1 cellular context compared by ENCODE assay signal in the genomic region with DNA sequence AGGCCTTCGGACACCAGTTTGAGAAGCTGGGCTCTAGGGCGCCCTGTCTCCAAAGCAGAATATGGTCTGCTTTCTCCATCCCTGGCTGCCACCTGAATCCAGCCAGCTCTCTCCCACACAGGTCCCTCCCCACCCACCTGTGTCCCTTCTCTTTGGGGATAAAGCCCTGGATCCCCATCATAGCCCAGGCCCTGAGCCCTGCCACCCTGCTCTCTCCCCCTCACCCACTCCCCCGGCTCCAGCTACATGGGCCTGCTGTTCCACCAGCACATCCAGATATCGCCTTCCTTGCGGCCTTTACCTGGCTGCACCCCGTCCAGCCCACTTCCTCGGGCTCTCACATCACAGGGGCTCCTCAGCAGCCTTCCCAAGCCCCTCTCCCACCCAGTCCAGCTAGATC.
TF ChIP-seq lines count a peak whose summit lies in the region.

No MANE protein-coding gene starts in this region.

TF ChIP-seq in H1, 55 proteins besides CTCF, POLR2A, EP300 and RAD21:
- TF ChIP-seq HDAC6 (IDR thresholded peaks at IDR 0.05; ENCODE audit: low read depth, low read length) (no peak), CEBPB (IDR thresholded peaks at IDR 0.05; ENCODE audit: low read depth, low read length) (no peak), RXRA (IDR thresholded peaks at IDR 0.05; ENCODE audit: insufficient read depth, low read depth, low read length) (no peak), JUND (IDR thresholded peaks at IDR 0.05; ENCODE audit: low read length) (no peak), BCL11A (IDR thresholded peaks at IDR 0.05; ENCODE audit: low read depth in 2 of 2, low read length in 2 of 2) (no peak), POU5F1 (IDR thresholded peaks at IDR 0.05; ENCODE audit: low read depth, low read length) (no peak), RNF2 (IDR thresholded peaks at IDR 0.05; ENCODE audit: borderline replicate concordance, low read depth, low read length, missing control alignments, poor library complexity, severe bottlenecking) (no peak), TCF12 (IDR thresholded peaks at IDR 0.05; ENCODE audit: low read depth, low read length) (no peak), EZH2 (IDR thresholded peaks at IDR 0.05; ENCODE audit: low read depth, low read length, severe bottlenecking) (no peak), ATF2 (IDR thresholded peaks at IDR 0.05; ENCODE audit: low read length) (no peak)
- TF ChIP-seq, protein P1, sequence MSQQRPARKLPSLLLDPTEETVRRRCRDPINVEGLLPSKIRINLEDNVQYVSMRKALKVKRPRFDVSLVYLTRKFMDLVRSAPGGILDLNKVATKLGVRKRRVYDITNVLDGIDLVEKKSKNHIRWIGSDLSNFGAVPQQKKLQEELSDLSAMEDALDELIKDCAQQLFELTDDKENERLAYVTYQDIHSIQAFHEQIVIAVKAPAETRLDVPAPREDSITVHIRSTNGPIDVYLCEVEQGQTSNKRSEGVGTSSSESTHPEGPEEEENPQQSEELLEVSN (IDR thresholded peaks at IDR 0.05) = no peak
